In the genomic region with DNA sequence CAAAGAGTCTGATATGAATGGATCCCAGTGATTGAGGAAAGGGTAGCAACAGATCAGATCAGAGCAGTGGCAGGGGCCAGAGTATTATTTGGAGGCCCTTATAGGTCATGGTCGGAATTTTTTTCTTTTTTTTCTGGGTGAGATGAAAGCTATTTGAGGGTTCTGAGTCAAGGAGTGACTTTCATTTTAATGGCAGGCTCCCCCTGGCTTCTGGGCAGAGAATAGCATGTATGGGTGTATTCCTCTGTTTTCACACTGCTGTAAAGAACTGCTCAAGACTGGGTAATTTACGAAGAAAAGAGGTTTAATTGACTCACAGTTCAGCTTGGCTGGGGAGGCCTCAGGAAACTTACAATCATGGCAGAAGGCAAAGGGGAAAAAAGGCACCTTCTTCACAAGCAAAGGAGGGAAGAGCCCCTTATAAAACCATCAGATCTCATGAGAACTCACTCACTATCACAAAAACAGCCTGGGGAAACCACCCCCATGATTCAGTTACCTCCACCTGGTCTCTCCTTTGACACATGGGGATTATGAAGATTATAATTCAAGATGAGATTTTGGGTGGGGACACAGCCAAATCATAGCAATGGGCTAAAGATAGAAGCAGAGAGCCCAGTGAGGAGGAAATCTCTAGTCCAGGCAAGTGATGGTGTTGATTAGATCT, we compare ENCODE assay signal across 8 cellular contexts.
DNase-seq lines count a peak whose midpoint lies in the region; ATAC-seq and TF ChIP-seq lines count a peak whose summit lies in the region.

No MANE protein-coding gene starts in this region.

- peak; percentile 66 for TF ChIP-seq CTCF in fibroblast of mammary gland (conservative IDR thresholded peaks at IDR 0.05; ENCODE audit: control insufficient read depth, insufficient read depth, low read depth, low read length)

- DNase-seq in D341Med (ENCODE audit: low spot score) = peak; percentile 50
- DNase-seq in KG1 (lab: John Stamatoyannopoulos, UW) = peak; percentile 24
- peak; percentile 35 to 50 for DNase-seq in activated CD4-positive, alpha-beta T cell treated with anti-CD3 and anti-CD28 coated beads, Interleukin-2, amount 50 U/mL, for 4 hours
- peak; percentile 31 for DNase-seq in fibroblast of mammary gland (ENCODE audit: low read depth)
- DNase-seq in stimulated activated CD4-positive, alpha-beta T cell treated with anti-CD3 and anti-CD28 coated beads, Interleukin-12 subunit alpha, Interleukin-12 subunit beta, amount 100 ng/mL, for 48 hours (ENCODE audit: low read depth in 2 of 3, low spot score in 1 of 3) = peak in 2 of 3 donors; percentile 30 to 57

- ATAC-seq in GM18861 (IDR thresholded peaks at IDR 0.05; ENCODE audit: unreplicated experiment) = no peak
- ATAC-seq in GM18858 (IDR thresholded peaks at IDR 0.05; ENCODE audit: unreplicated experiment) = no peak
- ATAC-seq in GM19324 (IDR thresholded peaks at IDR 0.05; ENCODE audit: low FRiP score, unreplicated experiment) = no peak

- no peak overlapping the region for H3K4me3 ChIP-seq in fibroblast of mammary gland (ENCODE audit: control insufficient read depth, low read depth, low read length)
